11 cellular contexts compared by ENCODE assay signal in genomic region chr2:239630618-239631286, GRCh38.
DNase-seq lines count a peak whose midpoint lies in the region; ATAC-seq and TF ChIP-seq lines count a peak whose summit lies in the region.
"Had no signal": no experiment of that assay in that cellular context is flagged by ENCODE, and none has a peak within 500 bp of the region (broad histone marks: within the 10 kb centered on the region; RNA-seq: fewer than 3 reads in every experiment).

No MANE protein-coding gene starts in this region.

- H3K9ac ChIP-seq in Karpas-422 (ENCODE audit: low read length), result no peak overlapping the region

- ATAC-seq in HG03457 (IDR thresholded peaks at IDR 0.05; ENCODE audit: unreplicated experiment), result no peak
- ATAC-seq: right lobe of liver had no signal

- H3K36me3 ChIP-seq in Karpas-422 (ENCODE audit: insufficient read depth, low read length), result no peaks in the 10 kb centered on the region
- H3K36me3 ChIP-seq: right lobe of liver had no signal

- no peaks in the 10 kb centered on the region for H3K27me3 ChIP-seq in Karpas-422 (ENCODE audit: low read length)
- H3K27me3 ChIP-seq: right lobe of liver had no signal

- no peaks in the 10 kb centered on the region for H4K20me1 ChIP-seq in Karpas-422 (ENCODE audit: insufficient read depth, low read depth, low read length)

- H3K4me3 ChIP-seq in AG10803 (ENCODE audit: low read length), result peak overlapping the region; percentile 17
- H3K4me3 ChIP-seq in epithelial cell of esophagus (ENCODE audit: low read length), result no peak overlapping the region
- no peak overlapping the region for H3K4me3 ChIP-seq in Karpas-422 (ENCODE audit: low read length)
- H3K4me3 ChIP-seq: right lobe of liver had no signal

- H3K9me3 ChIP-seq in Karpas-422 (ENCODE audit: low read length), result no peaks in the 10 kb centered on the region
- H3K9me3 ChIP-seq: right lobe of liver had no signal

- DNase-seq in AG10803 (ENCODE audit: low read depth) (peak; percentile 98), M059J (ENCODE audit: low read depth) (peak; percentile 51), epithelial cell of esophagus (ENCODE audit: low read depth) (peak; percentile 7), pons (ENCODE audit: low spot score) (peak; percentile 26), Karpas-422 (no peak), foreskin melanocyte (no peak), cortex of kidney (lab: John Stamatoyannopoulos, UW) (no peak)
- DNase-seq: activated T-cell treated with anti-CD3 and anti-CD28 coated beads, Interleukin-2, amount 50 U/mL, for 1 hour; right lobe of liver; stimulated activated CD8-positive, alpha-beta memory T cell treated with anti-CD3 and anti-CD28 coated beads, Interleukin-4, amount 100 ng/mL, for 48 hours had no signal

- no peaks in the 10 kb centered on the region for H3K9me2 ChIP-seq in Karpas-422 (replicated peaks; ENCODE audit: insufficient read depth, low read length)

- H3K79me2 ChIP-seq in Karpas-422 (ENCODE audit: low read length), result no peaks in the 10 kb centered on the region

- TF ChIP-seq CTCF in AG10803 (conservative IDR thresholded peaks at IDR 0.05; ENCODE audit: low read length) (no peak), epithelial cell of esophagus (IDR thresholded peaks at IDR 0.05; ENCODE audit: insufficient read depth, low read depth, low read length, missing control alignments) (no peak)

- H2AFZ ChIP-seq in Karpas-422 (ENCODE audit: low read length), result no peak overlapping the region

- no peak overlapping the region for H3K4me2 ChIP-seq in Karpas-422 (ENCODE audit: low read depth, low read length, poor library complexity, severe bottlenecking)

- H3K27ac ChIP-seq in Karpas-422 (ENCODE audit: low read length), result no peak overlapping the region
- H3K27ac ChIP-seq: right lobe of liver had no signal

- no peaks in the 10 kb centered on the region for H3K4me1 ChIP-seq in Karpas-422 (ENCODE audit: low read length)
- H3K4me1 ChIP-seq: right lobe of liver had no signal

Comparison
In these comparisons a context has a peak if more than half of its experiments do, and no peak if none do; other contexts are left out.
1. DNase-seq: peak in AG10803 (single experiment), M059J (single experiment), epithelial cell of esophagus (single experiment) and pons (single experiment); none in Karpas-422 (single experiment), foreskin melanocyte (single experiment) and cortex of kidney (single experiment).